In the genomic region with DNA sequence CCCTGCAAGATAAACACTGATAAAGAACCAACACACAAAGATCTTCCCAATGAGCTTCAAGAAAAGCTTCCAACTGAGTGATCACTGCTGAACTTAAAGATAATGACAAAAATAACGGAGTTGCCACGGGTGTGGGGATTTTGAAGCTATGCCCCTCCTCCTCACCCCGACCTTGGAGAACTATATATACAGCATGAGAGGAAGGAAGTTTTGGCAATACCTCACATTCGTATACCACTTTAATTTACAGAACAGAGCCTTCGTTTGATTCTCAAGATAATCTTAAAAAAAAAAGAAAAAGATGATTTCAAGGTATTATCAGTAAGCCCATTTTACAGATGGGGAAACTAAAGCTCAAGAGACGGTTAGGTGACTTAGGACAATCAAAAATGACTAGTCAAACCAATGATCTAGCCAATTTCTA, we compare ENCODE assay signal across 8 cellular contexts. TPM values are rescaled to one million over a fixed set of nuclear protein-coding genes. Genes with fewer than 3 reads are reported as not detected.
DNase-seq lines count a peak whose midpoint lies in the region; TF ChIP-seq lines count a peak whose summit lies in the region.

No MANE protein-coding gene starts in this region.

- peak overlapping the region; percentile 89 for H3K27ac Mint-ChIP-seq in T-helper 2 cell treated with Interferon-gamma antibody and Interleukin-4, amounts not matched to agents 5 μg/mL and 100 μg/mL, for 36 hours

- peak overlapping the region in 20 of 21 experiments; percentile 83 to 98 (median 92) for H3K27ac ChIP-seq in skin epidermis

- H3K27me3 Mint-ChIP-seq in T-helper 2 cell treated with Interferon-gamma antibody and Interleukin-4, amounts not matched to agents 5 μg/mL and 100 μg/mL, for 36 hours (ENCODE audit: low read depth), result no peaks in the 10 kb centered on the region

- H3K4me3 Mint-ChIP-seq in T-helper 2 cell treated with Interferon-gamma antibody and Interleukin-4, amounts not matched to agents 5 μg/mL and 100 μg/mL, for 36 hours, result peak overlapping the region; percentile 97

- peak; percentile 11 for DNase-seq in activated CD4-positive, alpha-beta T cell treated with anti-CD3 and anti-CD28 coated beads, Interleukin-2, amount 50 U/mL, for 1 hour
- DNase-seq in activated CD4-positive, alpha-beta T cell treated with anti-CD3 and anti-CD28 coated beads for 48 hours, result no peak
- no peak for DNase-seq in T-helper 2 cell treated with Interferon-gamma antibody and Interleukin-4, amounts not matched to agents 5 μg/mL and 100 μg/mL, for 36 hours (ENCODE audit: low spot score)
- DNase-seq in foreskin fibroblast (peak in 1 of 2 donors; percentile 12), mucosa of gallbladder (ENCODE audit: low spot score) (no peak), NCI-H146 treated with DMSO at 0.1 percent for 48 hours (lab: John Stamatoyannopoulos, UW; ENCODE audit: unreplicated experiment) (no peak), RPMI8226 (no peak)

- H3K4me3 ChIP-seq in foreskin fibroblast (ENCODE audit: low read depth in 1 of 2, low read length in 2 of 2), result peak overlapping the region; percentile 66 to 79
- peak overlapping the region; percentile 65 to 93 (median 68) for H3K4me3 ChIP-seq in skin epidermis

- no peak for TF ChIP-seq CTCF in foreskin fibroblast (IDR thresholded peaks at IDR 0.05; ENCODE audit: low read depth, low read length)

- H3K9me3 Mint-ChIP-seq in T-helper 2 cell treated with Interferon-gamma antibody and Interleukin-4, amounts not matched to agents 5 μg/mL and 100 μg/mL, for 36 hours, result no peaks in the 10 kb centered on the region

- peaks cover 17% of the 10 kb centered on the region for H3K36me3 Mint-ChIP-seq in T-helper 2 cell treated with Interferon-gamma antibody and Interleukin-4, amounts not matched to agents 5 μg/mL and 100 μg/mL, for 36 hours (ENCODE audit: low read depth)

- peaks cover 26% of the 10 kb centered on the region for H3K4me1 Mint-ChIP-seq in T-helper 2 cell treated with Interferon-gamma antibody and Interleukin-4, amounts not matched to agents 5 μg/mL and 100 μg/mL, for 36 hours (ENCODE audit: low read depth)

RNA-seq across cellular contexts. Expression of gene NEK9, which starts 0.7 kb away (rescaled TPM):
- 119 TPM for total RNA-seq in mucosa of gallbladder

RNA-seq across cellular contexts. Expression of gene TMED10, which starts 50.3 kb away (rescaled TPM):
- 390 TPM for total RNA-seq in mucosa of gallbladder

RNA-seq across cellular contexts. Expression of gene ZC2HC1C, which starts 56.7 kb away (rescaled TPM):
- total RNA-seq in mucosa of gallbladder, result 3.9 TPM
